29 cellular contexts compared by ENCODE assay signal in genomic region chrX:28697732-28698131, GRCh38.
"Had no signal": no experiment of that assay in that cellular context is flagged by ENCODE, and none has a peak within 500 bp of the region (broad histone marks: within the 10 kb centered on the region; RNA-seq: fewer than 3 reads in every experiment).

No MANE protein-coding gene starts in this region.

- H3K4me3 ChIP-seq: adrenal gland, breast epithelium, cardiac muscle cell, colonic mucosa, dorsolateral prefrontal cortex had no signal

- ATAC-seq: activated CD8-positive, alpha-beta T cell treated with anti-CD3 and anti-CD28 coated beads for 36 hours; activated T-cell treated with anti-CD3 and anti-CD28 coated beads, Interleukin-2, amount 50 U/mL, for 4 hours; activated T-helper 17 cell treated with anti-CD3 and anti-CD28 coated beads, Interleukin-2, amount 50 U/mL, for 72 hours; esophagus mucosa; WTC11 had no signal

- H3K27ac ChIP-seq: adrenal gland, breast epithelium, cardiac muscle cell, colonic mucosa, VCaP had no signal

- DNase-seq: activated CD4-positive, alpha-beta T cell treated with anti-CD3 and anti-CD28 coated beads for 48 hours; activated CD4-positive, alpha-beta T cell treated with anti-CD3 and anti-CD28 coated beads, Interleukin-2, amount 50 U/mL, for 1 hour; activated CD4-positive, alpha-beta T cell treated with anti-CD3 and anti-CD28 coated beads, Interleukin-2, amount 50 U/mL, for 48 hours; activated CD8-positive, alpha-beta memory T cell treated with anti-CD3 and anti-CD28 coated beads for 24 hours; activated CD8-positive, alpha-beta T cell treated with anti-CD3 and anti-CD28 coated beads for 36 hours; activated effector memory CD4-positive, alpha-beta T cell treated with Interleukin-2 at 50 U/mL for 16 hours; activated gamma-delta T cell treated with Interleukin-2 at 50 U/mL for 16 hours; activated naive CD4-positive, alpha-beta T cell treated with anti-CD3 and anti-CD28 coated beads, Interleukin-2, amount 50 U/mL, for 16 hours; activated naive CD4-positive, alpha-beta T cell treated with Interleukin-2 at 50 U/mL for 16 hours; activated T-cell treated with anti-CD3 and anti-CD28 coated beads, Interleukin-2, amount 50 U/mL, for 4 hours; adrenal gland; amygdala; aorta; central memory CD4-positive, alpha-beta T cell; cerebellar nuclear complex; colonic mucosa; dorsolateral prefrontal cortex; effector memory CD4-positive, alpha-beta T cell; endodermal cell; foreskin fibroblast; head of caudate nucleus; hippocampal formation; T-helper 2 cell had no signal

- H3K27me3 ChIP-seq: cardiac muscle cell, colonic mucosa had no signal

- H3K9me3 ChIP-seq: adrenal gland, breast epithelium, colonic mucosa had no signal

- H3K4me1 ChIP-seq: adrenal gland, breast epithelium, colonic mucosa had no signal

- H3K36me3 ChIP-seq: adrenal gland, breast epithelium, cardiac muscle cell, colonic mucosa had no signal
